Comparison of ENCODE assay signal across 10 cellular contexts in genomic region chr3:184160456-184160855, GRCh38.
DNase-seq lines count a peak whose midpoint lies in the region; ATAC-seq and TF ChIP-seq lines count a peak whose summit lies in the region.
"Had no signal": no experiment of that assay in that cellular context is flagged by ENCODE, and none has a peak within 500 bp of the region (broad histone marks: within the 10 kb centered on the region; RNA-seq: fewer than 3 reads in every experiment).

No MANE protein-coding gene starts in this region.

- H3K9me3 ChIP-seq in HEK293 (ENCODE audit: control insufficient read depth, insufficient read depth, low read depth, low read length): no peaks in the 10 kb centered on the region
- no peaks in the 10 kb centered on the region for H3K9me3 ChIP-seq in muscle layer of colon (ENCODE audit: low read length)

- H3K4me1 ChIP-seq in HEK293 (ENCODE audit: control insufficient read depth, insufficient read depth, low read length) (no peaks in the 10 kb centered on the region), muscle layer of colon (ENCODE audit: insufficient read depth, low read length) (peaks cover 66% of the 10 kb centered on the region)

- CTCF ChIA-PET in HEK293 (lab: Yijun Ruan, JAX): interaction anchor here (1.0 kb wide), 1 partner anchor 66 kb away, joined by 4 read pairs; no protein-coding TSS in a partner anchor

- peak; percentile 55 for DNase-seq in AG08396 (ENCODE audit: low spot score)
- DNase-seq in brain microvascular endothelial cell: peak; percentile 90
- no peak for DNase-seq in NOMO-1 treated with DMSO at 0.1 percent for 48 hours (lab: John Stamatoyannopoulos, UW; ENCODE audit: unreplicated experiment)
- no peak for DNase-seq in midbrain (lab: John Stamatoyannopoulos, UW)
- no peak for DNase-seq in activated CD4-positive, alpha-beta T cell treated with anti-CD3 and anti-CD28 coated beads, Interleukin-2, amount 50 U/mL, for 1 hour
- DNase-seq: activated CD4-positive, alpha-beta T cell treated with anti-CD3 and anti-CD28 coated beads, Interleukin-2, amount 50 U/mL, for 4 hours; CD8-positive, alpha-beta memory T cell had no signal

- POLR2A ChIA-PET in HEK293 (lab: Yijun Ruan, JAX): interaction anchor here (1.6 kb wide), 1 partner anchor 14 kb away, joined by 5 read pairs; the partner anchor contains the start of gene AP2M1

- TF ChIP-seq CTCF in HEK293 (tag by site-specific recombination; IDR thresholded peaks at IDR 0.05) (no peak), brain microvascular endothelial cell (IDR thresholded peaks at IDR 0.05; ENCODE audit: low read depth, low read length, missing control alignments) (no peak)

- no peaks in the 10 kb centered on the region for H3K27me3 ChIP-seq in brain microvascular endothelial cell (replicated peaks)
- H3K27me3 ChIP-seq in muscle layer of colon (ENCODE audit: control insufficient read depth in 1 of 2, insufficient read depth in 2 of 2, low read length in 2 of 2): no peaks in the 10 kb centered on the region

- no peak for ATAC-seq in HG02763 (IDR thresholded peaks at IDR 0.05; ENCODE audit: unreplicated experiment)

- peaks cover 0 to 49% of the 10 kb centered on the region in 2 experiments; a peak in 2 of 3 replicates for H3K36me3 ChIP-seq in HEK293 (ENCODE audit: control insufficient read depth in 2 of 2, insufficient read depth in 1 of 2, low read length in 2 of 2)
- H3K36me3 ChIP-seq in brain microvascular endothelial cell (replicated peaks): peaks cover 25% of the 10 kb centered on the region
- peaks cover 25% of the 10 kb centered on the region for H3K36me3 ChIP-seq in muscle layer of colon (ENCODE audit: insufficient read depth, low read length)

- H3K27ac ChIP-seq in HEK293 (ENCODE audit: extremely low read depth, low read depth, low read length) (no peak overlapping the region), brain microvascular endothelial cell (peak overlapping the region; percentile 97), muscle layer of colon (ENCODE audit: low read depth, low read length) (peak overlapping the region; percentile 79)

- H3K9ac ChIP-seq in muscle layer of colon (ENCODE audit: low read length): peak overlapping the region; percentile 11

- H3K4me3 ChIP-seq in HEK293 (ENCODE audit: low read depth, low read length): no peak overlapping the region
- peak overlapping the region; percentile 5 for H3K4me3 ChIP-seq in brain microvascular endothelial cell (ENCODE audit: low read depth, low read length)
- peak overlapping the region in 1 of 2 donors; percentile 11 for H3K4me3 ChIP-seq in muscle layer of colon (ENCODE audit: low read depth in 1 of 2, low read length in 2 of 2)

- in situ Hi-C loops in brain microvascular endothelial cell (cut with HindIII; ENCODE audit: low pct_ligation_motif_present, low sequenced_read_pairs): no loop called here

TF ChIP-seq in HEK293, 187 proteins besides CTCF, POLR2A, EP300 and RAD21:
- TF ChIP-seq GLIS1 (tag by site-specific recombination; IDR thresholded peaks at IDR 0.05): peak; percentile 47; the same call in 1 of the 2 replicates
- TF ChIP-seq ZNF19 (tag by site-specific recombination; IDR thresholded peaks at IDR 0.05; ENCODE audit: low read depth): no peak
- no peak for TF ChIP-seq KLF10 (tag by site-specific recombination; IDR thresholded peaks at IDR 0.05)

Comparison
In these comparisons a context has a peak if more than half of its experiments do, and no peak if none do; other contexts are left out.
1. DNase-seq: peak in AG08396 (single experiment) and brain microvascular endothelial cell (single experiment); none in NOMO-1 treated with DMSO at 0.1 percent for 48 hours (single experiment), midbrain (single experiment) and activated CD4-positive, alpha-beta T cell treated with anti-CD3 and anti-CD28 coated beads, Interleukin-2, amount 50 U/mL, for 1 hour (single experiment).